11 cellular contexts compared by ENCODE assay signal in the genomic region with DNA sequence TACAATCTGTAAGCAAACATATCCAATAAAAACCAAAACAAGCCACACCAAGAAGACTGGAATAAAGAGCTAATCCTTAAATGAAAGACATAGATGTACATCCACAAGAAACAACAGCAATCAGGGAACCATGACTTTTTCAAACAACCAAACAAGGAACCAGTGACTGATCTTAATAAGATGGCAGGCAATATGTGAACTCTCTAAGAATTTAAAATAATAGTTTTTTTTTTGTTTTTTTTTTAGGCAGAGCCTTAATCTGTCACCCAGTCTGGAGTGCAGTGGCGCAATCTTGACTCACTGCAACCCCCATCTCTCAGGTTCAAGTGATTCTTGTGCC. TPM values are rescaled to one million over a fixed set of nuclear protein-coding genes. Genes with fewer than 3 reads are reported as not detected.
DNase-seq lines count a peak whose midpoint lies in the region; ATAC-seq and TF ChIP-seq lines count a peak whose summit lies in the region.
"Had no signal": no experiment of that assay in that cellular context is flagged by ENCODE, and none has a peak within 500 bp of the region (broad histone marks: within the 10 kb centered on the region; RNA-seq: fewer than 3 reads in every experiment).

No MANE protein-coding gene starts in this region.

- DNase-seq in Calu3 = no peak
- no peak for DNase-seq in PC-9
- DNase-seq in glutamatergic neuron = no peak
- DNase-seq in Caco-2 = no peak
- DNase-seq in activated T-helper 2 cell treated with anti-CD3 and anti-CD28 coated beads, Interferon-gamma antibody, Interleukin-2, Interleukin-4, amounts not matched to agents 10 μg/mL and 5 μg/mL and 100 μg/mL, durations not matched to agents 14 hours and 24 hours and 36 hours (ENCODE audit: low spot score) = no peak
- DNase-seq in NCI-H2171 (lab: John Stamatoyannopoulos, UW) = no peak

- ATAC-seq in stimulated activated memory B cell treated with anti-CD40 and anti-IgM and Interleukin-4, amounts not matched to agents 10 μg/mL and 1 μg/mL and 100 μg/mL, for 72 hours = no peak

- H3F3A ChIP-seq in PC-9 (ENCODE audit: insufficient read depth, low read depth) = peaks cover 11% of the 10 kb centered on the region; the same call in 1 of the 2 replicates

- H3K27ac ChIP-seq in 22Rv1 = no peak overlapping the region
- H3K27ac ChIP-seq in PC-9 = no peak overlapping the region
- H3K27ac ChIP-seq: BLaER1, SJCRH30 had no signal

- no peak overlapping the region for H2AFZ ChIP-seq in PC-9

- POLR2A ChIA-PET in PC-9 (lab: Charles Lee; ENCODE audit: unreplicated experiment) (interaction anchor here (0.6 kb wide), 1 partner anchor 13 kb away, joined by 4 read pairs; no protein-coding TSS in a partner anchor), Caco-2 (lab: Charles Lee) (no interaction called here)

- H3K4me1 ChIP-seq in PC-9 (replicated peaks; ENCODE audit: insufficient read depth) = peaks cover 13% of the 10 kb centered on the region
- H3K4me1 ChIP-seq in Caco-2 = no peaks in the 10 kb centered on the region
- H3K4me1 ChIP-seq: BLaER1, SJCRH30 had no signal

- no peaks in the 10 kb centered on the region for H3K79me2 ChIP-seq in PC-9 (ENCODE audit: low read depth)

- H3K9me3 Mint-ChIP-seq in Calu3 (ENCODE audit: low read depth, unreplicated experiment) (peaks cover 6% of the 10 kb centered on the region), glutamatergic neuron (ENCODE audit: unreplicated experiment) (no peaks in the 10 kb centered on the region), Caco-2 (ENCODE audit: unreplicated experiment) (peaks cover 23% of the 10 kb centered on the region)
- no peaks in the 10 kb centered on the region for H3K9me3 Mint-ChIP-seq in activated T-helper 2 cell treated with anti-CD3 and anti-CD28 coated beads, Interferon-gamma antibody, Interleukin-2, Interleukin-4, amounts not matched to agents 10 μg/mL and 5 μg/mL and 100 μg/mL, durations not matched to agents 14 hours and 24 hours and 36 hours
- H3K9me3 Mint-ChIP-seq in stimulated activated memory B cell treated with anti-CD40 and anti-IgM and Interleukin-4, amounts not matched to agents 10 μg/mL and 1 μg/mL and 100 μg/mL, for 72 hours = peaks cover 8% of the 10 kb centered on the region

- no peaks in the 10 kb centered on the region for H4K20me1 ChIP-seq in PC-9 (ENCODE audit: insufficient read depth)
- H4K20me1 ChIP-seq: BLaER1 had no signal

- H3K4me3 Mint-ChIP-seq in Calu3 (ENCODE audit: low read depth, unreplicated experiment) (no peak overlapping the region), glutamatergic neuron (ENCODE audit: unreplicated experiment) (no peak overlapping the region), Caco-2 (ENCODE audit: unreplicated experiment) (no peak overlapping the region)
- no peak overlapping the region for H3K4me3 Mint-ChIP-seq in activated T-helper 2 cell treated with anti-CD3 and anti-CD28 coated beads, Interferon-gamma antibody, Interleukin-2, Interleukin-4, amounts not matched to agents 10 μg/mL and 5 μg/mL and 100 μg/mL, durations not matched to agents 14 hours and 24 hours and 36 hours (ENCODE audit: low read depth)
- H3K4me3 Mint-ChIP-seq in stimulated activated memory B cell treated with anti-CD40 and anti-IgM and Interleukin-4, amounts not matched to agents 10 μg/mL and 1 μg/mL and 100 μg/mL, for 72 hours = no peak overlapping the region
- H3K4me3 Mint-ChIP-seq: GM23338 had no signal

- H3K27me3 ChIP-seq in PC-9 (ENCODE audit: insufficient read depth, low read depth) (no peaks in the 10 kb centered on the region), Caco-2 (replicated peaks; ENCODE audit: control insufficient read depth, insufficient read depth, low read length) (no peaks in the 10 kb centered on the region)
- H3K27me3 ChIP-seq: BLaER1, SJCRH30 had no signal

- H3K9me2 ChIP-seq in PC-9 (ENCODE audit: insufficient read depth) = no peaks in the 10 kb centered on the region

- no peak overlapping the region for H3K4me2 ChIP-seq in PC-9
- H3K4me2 ChIP-seq: BLaER1, GM23338 had no signal

- intact Hi-C loops in Calu3 (cut with micrococcal nuclease; ENCODE audit: unreplicated experiment) = loop anchor here (1.0 to 10.0 kb wide), 3 partner anchors 54 to 1290 kb away; no protein-coding TSS in a partner anchor
- intact Hi-C loops in PC-9 (cut with micrococcal nuclease; ENCODE audit: unreplicated experiment) = loop anchor here (1.0 to 5.0 kb wide), 4 partner anchors 52 to 1500 kb away; no protein-coding TSS in a partner anchor
- intact Hi-C loops in Caco-2 (cut with micrococcal nuclease; ENCODE audit: unreplicated experiment) = loop anchor here (1.0 to 10.0 kb wide), 5 partner anchors 54 to 1288 kb away; a partner anchor contains a TSS
- intact Hi-C loops in activated T-helper 2 cell treated with anti-CD3 and anti-CD28 coated beads, Interferon-gamma antibody, Interleukin-2, Interleukin-4, amounts not matched to agents 10 μg/mL and 5 μg/mL and 100 μg/mL, durations not matched to agents 14 hours and 24 hours and 36 hours (cut with micrococcal nuclease) = loop anchor here (1.0 to 10.0 kb wide), 3 partner anchors 313 to 1285 kb away; no protein-coding TSS in a partner anchor

- H3K36me3 Mint-ChIP-seq in Calu3 (ENCODE audit: insufficient read depth, unreplicated experiment) (no peaks in the 10 kb centered on the region), glutamatergic neuron (ENCODE audit: unreplicated experiment) (no peaks in the 10 kb centered on the region), Caco-2 (ENCODE audit: insufficient read depth, unreplicated experiment) (no peaks in the 10 kb centered on the region)
- no peaks in the 10 kb centered on the region for H3K36me3 Mint-ChIP-seq in activated T-helper 2 cell treated with anti-CD3 and anti-CD28 coated beads, Interferon-gamma antibody, Interleukin-2, Interleukin-4, amounts not matched to agents 10 μg/mL and 5 μg/mL and 100 μg/mL, durations not matched to agents 14 hours and 24 hours and 36 hours (ENCODE audit: low read depth)
- peaks cover 10% of the 10 kb centered on the region for H3K36me3 Mint-ChIP-seq in stimulated activated memory B cell treated with anti-CD40 and anti-IgM and Interleukin-4, amounts not matched to agents 10 μg/mL and 1 μg/mL and 100 μg/mL, for 72 hours

- H3K36me3 ChIP-seq in PC-9 (ENCODE audit: low read depth) (peaks cover 1% of the 10 kb centered on the region; the same call in 1 of the 2 replicates), Caco-2 (ENCODE audit: control insufficient read depth, insufficient read depth, low read length) (no peaks in the 10 kb centered on the region)
- H3K36me3 ChIP-seq: BLaER1, SJCRH30 had no signal

- CTCF ChIA-PET in Calu3 (lab: Charles Lee) = no interaction called here
- CTCF ChIA-PET in PC-9 (lab: Charles Lee) = interaction anchor here (0.6 to 1.8 kb wide), 2 partner anchors 11 to 1745 kb away, joined by 3 to 6 read pairs; no protein-coding TSS in a partner anchor
- CTCF ChIA-PET in Caco-2 (lab: Charles Lee) = interaction anchor here (0.7 to 2.8 kb wide), 2 partner anchors 54 to 1301 kb away, joined by 4 to 19 read pairs; a partner anchor contains a TSS

- H3K27me3 Mint-ChIP-seq in Calu3 (ENCODE audit: unreplicated experiment) (no peaks in the 10 kb centered on the region), glutamatergic neuron (ENCODE audit: unreplicated experiment) (peaks cover 1% of the 10 kb centered on the region), Caco-2 (ENCODE audit: insufficient read depth, unreplicated experiment) (peaks cover 6% of the 10 kb centered on the region)
- peaks cover 34% of the 10 kb centered on the region for H3K27me3 Mint-ChIP-seq in activated T-helper 2 cell treated with anti-CD3 and anti-CD28 coated beads, Interferon-gamma antibody, Interleukin-2, Interleukin-4, amounts not matched to agents 10 μg/mL and 5 μg/mL and 100 μg/mL, durations not matched to agents 14 hours and 24 hours and 36 hours (ENCODE audit: low read depth)
- peaks cover 10% of the 10 kb centered on the region for H3K27me3 Mint-ChIP-seq in stimulated activated memory B cell treated with anti-CD40 and anti-IgM and Interleukin-4, amounts not matched to agents 10 μg/mL and 1 μg/mL and 100 μg/mL, for 72 hours

- peak overlapping the region; percentile 43 for H3K27ac Mint-ChIP-seq in Calu3 (ENCODE audit: unreplicated experiment)
- H3K27ac Mint-ChIP-seq in glutamatergic neuron (ENCODE audit: unreplicated experiment) = no peak overlapping the region
- no peak overlapping the region for H3K27ac Mint-ChIP-seq in Caco-2 (ENCODE audit: unreplicated experiment)
- H3K27ac Mint-ChIP-seq in activated T-helper 2 cell treated with anti-CD3 and anti-CD28 coated beads, Interferon-gamma antibody, Interleukin-2, Interleukin-4, amounts not matched to agents 10 μg/mL and 5 μg/mL and 100 μg/mL, durations not matched to agents 14 hours and 24 hours and 36 hours = no peak overlapping the region
- H3K27ac Mint-ChIP-seq in stimulated activated memory B cell treated with anti-CD40 and anti-IgM and Interleukin-4, amounts not matched to agents 10 μg/mL and 1 μg/mL and 100 μg/mL, for 72 hours = no peak overlapping the region
- H3K27ac Mint-ChIP-seq: GM23338 had no signal

- H3K4me1 Mint-ChIP-seq in Calu3 (ENCODE audit: low read depth, unreplicated experiment) = peaks cover 11% of the 10 kb centered on the region
- no peaks in the 10 kb centered on the region for H3K4me1 Mint-ChIP-seq in glutamatergic neuron (ENCODE audit: low read depth, unreplicated experiment)
- H3K4me1 Mint-ChIP-seq in Caco-2 (ENCODE audit: low read depth, unreplicated experiment) = no peaks in the 10 kb centered on the region
- H3K4me1 Mint-ChIP-seq in activated T-helper 2 cell treated with anti-CD3 and anti-CD28 coated beads, Interferon-gamma antibody, Interleukin-2, Interleukin-4, amounts not matched to agents 10 μg/mL and 5 μg/mL and 100 μg/mL, durations not matched to agents 14 hours and 24 hours and 36 hours (ENCODE audit: low read depth) = no peaks in the 10 kb centered on the region
- no peaks in the 10 kb centered on the region for H3K4me1 Mint-ChIP-seq in stimulated activated memory B cell treated with anti-CD40 and anti-IgM and Interleukin-4, amounts not matched to agents 10 μg/mL and 1 μg/mL and 100 μg/mL, for 72 hours

- BruUV-seq in Calu3 (replicated peaks; lab: Mats Ljungman, UMichigan) (no TSS peak), PC-9 (replicated peaks; lab: Mats Ljungman, UMichigan) (no TSS peak), Caco-2 (replicated peaks; lab: Mats Ljungman, UMichigan) (no TSS peak)

- H3K4me3 ChIP-seq in PC-9 (no peak overlapping the region), Caco-2 (ENCODE audit: low read depth, low read length) (no peak overlapping the region)
- H3K4me3 ChIP-seq: BLaER1, GM23338, SJCRH30 had no signal

- TF ChIP-seq CTCF in 22Rv1 (IDR thresholded peaks at IDR 0.05) = peak; percentile 57
- TF ChIP-seq CTCF in Calu3 (IDR thresholded peaks at IDR 0.05; ENCODE audit: unreplicated experiment) = no peak
- TF ChIP-seq CTCF in PC-9 (conservative IDR thresholded peaks at IDR 0.05) = peak; percentile 52; the same call in 1 of the 2 replicates
- peak; percentile 14 for TF ChIP-seq CTCF in glutamatergic neuron (IDR thresholded peaks at IDR 0.05; ENCODE audit: partially characterized antibody, unreplicated experiment)
- TF ChIP-seq CTCF in Caco-2 (IDR thresholded peaks at IDR 0.05; ENCODE audit: insufficient read depth in 1 of 2, low read depth in 1 of 2, low read length in 1 of 2, severe bottlenecking in 1 of 2, unreplicated experiment in 1 of 2) = no peak

- H3K9me3 ChIP-seq in PC-9 (ENCODE audit: insufficient read depth, low read depth) (peaks cover 9% of the 10 kb centered on the region; the same call in 1 of the 2 replicates), Caco-2 (peaks cover 12% of the 10 kb centered on the region)

RNA-seq across cellular contexts. Expression of a gene that starts 52.9 kb away (rescaled TPM):
- 48.5 and 52.2 TPM in 2 replicates for total RNA-seq in Calu3 (2022)
- total RNA-seq in PC-9 (2021) = 27.4 and 29.5 TPM in 2 replicates
- 36.5 TPM for total RNA-seq in glutamatergic neuron (ENCODE audit: unreplicated experiment)
- total RNA-seq in Caco-2 (2022) = 19.6 and 21.7 TPM in 2 replicates
- total RNA-seq in activated T-helper 2 cell treated with anti-CD3 and anti-CD28 coated beads, Interferon-gamma antibody, Interleukin-2, Interleukin-4, amounts not matched to agents 10 μg/mL and 5 μg/mL and 100 μg/mL, durations not matched to agents 14 hours and 24 hours and 36 hours = 13.5 and 14.2 TPM in 2 replicates

Comparison
In these comparisons a context has a peak if more than half of its experiments do, and no peak if none do; other contexts are left out.
1. CTCF ChIP-seq: peak in 22Rv1 (single experiment), PC-9 (single experiment) and glutamatergic neuron (single experiment); none in Calu3 (single experiment) and Caco-2 (0 of 2).